18 cellular contexts compared by ENCODE assay signal in genomic region chr6:35413911-35414310, GRCh38.
"Had no signal": no experiment of that assay in that cellular context is flagged by ENCODE, and none has a peak within 500 bp of the region (broad histone marks: within the 10 kb centered on the region; RNA-seq: fewer than 3 reads in every experiment).

No MANE protein-coding gene starts in this region.

- H3K4me1 ChIP-seq: testis had no signal

- H3K4me3 ChIP-seq: coronary artery, testis, transverse colon had no signal

- H3K27me3 ChIP-seq: testis, transverse colon had no signal

- DNase-seq: activated CD4-positive, alpha-beta memory T cell treated with anti-CD3 and anti-CD28 coated beads, Interleukin-2, amount 10 ng/mL, durations not matched to agents 7 days and 5 days; activated CD4-positive, alpha-beta T cell treated with anti-CD3 and anti-CD28 coated beads for 1 hour; activated CD4-positive, alpha-beta T cell treated with anti-CD3 and anti-CD28 coated beads, Interleukin-2, amount 10 ng/mL, durations not matched to agents 7 days and 5 days; activated CD8-positive, alpha-beta memory T cell treated with anti-CD3 and anti-CD28 coated beads, Interleukin-2, amount 10 ng/mL, durations not matched to agents 7 days and 5 days; activated effector memory CD4-positive, alpha-beta T cell treated with Interleukin-2 at 50 U/mL for 16 hours; activated naive CD4-positive, alpha-beta T cell treated with Interleukin-2 at 50 U/mL for 16 hours; foreskin fibroblast; head of caudate nucleus; kidney; naive thymus-derived CD8-positive, alpha-beta T cell; right cardiac atrium; stimulated activated CD4-positive, alpha-beta T cell treated with anti-CD3 and anti-CD28 coated beads, Interleukin-15, amount 100 ng/mL, for 24 hours; stimulated activated CD4-positive, alpha-beta T cell treated with anti-CD3 and anti-CD28 coated beads, Interleukin-2, amount 100 ng/mL, for 24 hours; stimulated activated naive B cell treated with anti-CD40 and anti-IgM and Interleukin-4, amounts not matched to agents 10 μg/mL and 1 μg/mL and 100 μg/mL, for 72 hours; T-helper 2 cell; testis; transverse colon had no signal

- H3K27ac ChIP-seq: coronary artery, testis, transverse colon had no signal

- H3K9me3 ChIP-seq: testis, transverse colon had no signal
